Comparison of ENCODE assay signal across 23 cellular contexts in genomic region chr16:1206786-1207185, GRCh38. TPM values are rescaled to one million over a fixed set of nuclear protein-coding genes. Genes with fewer than 3 reads are reported as not detected.
DNase-seq lines count a peak whose midpoint lies in the region; ATAC-seq, FAIRE-seq and TF ChIP-seq lines count a peak whose summit lies in the region.
"Had no signal": no experiment of that assay in that cellular context is flagged by ENCODE, and none has a peak within 500 bp of the region (broad histone marks: within the 10 kb centered on the region; RNA-seq: fewer than 3 reads in every experiment).

No MANE protein-coding gene starts in this region.

- peaks cover 2 to 11% of the 10 kb centered on the region in 2 experiments for H4K20me1 ChIP-seq in H1 (replicated peaks in 1 of 2; ENCODE audit: control insufficient read depth in 1 of 2, insufficient read depth in 2 of 2, low read length in 2 of 2)

- 86% methylated on average over 11 of the region's 16 CpGs; no CpG with 5 or more reads in 1 of the 2 experiments for WGBS in H1 (ENCODE audit: extremely low coverage in 1 of 2, insufficient coverage in 1 of 2, insufficient read length in 1 of 2, insufficient replicate concordance in 2 of 2, low coverage in 1 of 2, low lambda C conversion rate in 2 of 2, missing lambda C conversion rate in 1 of 2), 2 experiments

- no peak overlapping the region for H3K56ac ChIP-seq in H1 (replicated peaks; ENCODE audit: insufficient read length, low read depth, low read length)

- H3K4me3 ChIP-seq in CD8-positive, alpha-beta T cell (ENCODE audit: low read depth, low read length) = no peak overlapping the region
- peak overlapping the region; percentile 52 for H3K4me3 ChIP-seq in Jurkat, Clone E6-1 (ENCODE audit: low read length)
- no peak overlapping the region for H3K4me3 ChIP-seq in H1 (ENCODE audit: extremely low read depth in 1 of 4, insufficient read depth in 2 of 4, low read depth in 3 of 4, low read length in 4 of 4)
- H3K4me3 ChIP-seq: GM12878, HAP-1 had no signal

- no peak overlapping the region for H2BK5ac ChIP-seq in H1 (ENCODE audit: low read depth, low read length)

- H3K9me3 Mint-ChIP-seq in activated T-cell treated with anti-CD3 and anti-CD28 coated beads, Interleukin-2, amount 50 U/mL, for 4 hours = no peaks in the 10 kb centered on the region
- no peaks in the 10 kb centered on the region for H3K9me3 Mint-ChIP-seq in CD8-positive, alpha-beta T cell
- no peaks in the 10 kb centered on the region for H3K9me3 Mint-ChIP-seq in stimulated activated memory B cell treated with anti-CD40 and anti-IgM and Interleukin-4, amounts not matched to agents 10 μg/mL and 1 μg/mL and 100 μg/mL, for 72 hours

- H2BK120ac ChIP-seq in H1 (replicated peaks; ENCODE audit: low read depth, low read length) = no peak overlapping the region

- no peak overlapping the region for H3K4ac ChIP-seq in H1 (replicated peaks; ENCODE audit: insufficient read length, low read depth, low read length)

- no peaks in the 10 kb centered on the region for H3K79me2 ChIP-seq in H1 (ENCODE audit: control insufficient read depth in 1 of 2, insufficient read depth in 2 of 2, low read length in 2 of 2)

- H3K23ac ChIP-seq in H1 (ENCODE audit: insufficient read length) = no peak overlapping the region

- no peak overlapping the region for H2BK12ac ChIP-seq in H1 (ENCODE audit: low read depth, low read length)

- no peak overlapping the region for H2AK5ac ChIP-seq in H1 (ENCODE audit: low read depth, low read length)

- H3K4me1 ChIP-seq in CD8-positive, alpha-beta T cell (ENCODE audit: insufficient read depth, low read length) = no peaks in the 10 kb centered on the region
- no peaks in the 10 kb centered on the region for H3K4me1 ChIP-seq in H1 (replicated peaks in 1 of 4; ENCODE audit: control insufficient read depth in 3 of 4, insufficient read depth in 4 of 4, low read length in 3 of 4)
- H3K4me1 ChIP-seq: BE2C, HAP-1 had no signal

- H3K4me2 ChIP-seq in H1 (ENCODE audit: insufficient read depth in 1 of 2, low read depth in 2 of 2, low read length in 2 of 2) = no peak overlapping the region

- H3K14ac ChIP-seq in H1 (ENCODE audit: insufficient read length) = no peak overlapping the region

- no peaks in the 10 kb centered on the region for H3K9me3 ChIP-seq in CD8-positive, alpha-beta T cell (ENCODE audit: low read length)
- no peaks in the 10 kb centered on the region for H3K9me3 ChIP-seq in H1 (ENCODE audit: insufficient read depth in 2 of 2, low read depth in 1 of 2, low read length in 1 of 2)
- H3K9me3 ChIP-seq: BE2C, HAP-1 had no signal

- no peaks in the 10 kb centered on the region for H3K23me2 ChIP-seq in H1 (ENCODE audit: low read depth, low read length)

- H3K27me3 Mint-ChIP-seq in activated T-cell treated with anti-CD3 and anti-CD28 coated beads, Interleukin-2, amount 50 U/mL, for 4 hours (ENCODE audit: low read depth) = no peaks in the 10 kb centered on the region
- no peaks in the 10 kb centered on the region for H3K27me3 Mint-ChIP-seq in CD8-positive, alpha-beta T cell (ENCODE audit: low read depth)
- H3K27me3 Mint-ChIP-seq in stimulated activated memory B cell treated with anti-CD40 and anti-IgM and Interleukin-4, amounts not matched to agents 10 μg/mL and 1 μg/mL and 100 μg/mL, for 72 hours = peaks cover 27% of the 10 kb centered on the region

- no peak overlapping the region for H2BK20ac ChIP-seq in H1 (ENCODE audit: low read length)

- no peak for TF ChIP-seq RAD21 in H1 (IDR thresholded peaks at IDR 0.05 in 1 of 2, conservative IDR thresholded peaks at IDR 0.05 in 1 of 2; ENCODE audit: low read depth in 2 of 2, low read length in 2 of 2)

- no peak overlapping the region for H2AFZ ChIP-seq in H1 (ENCODE audit: low read length)

- H2BK15ac ChIP-seq in H1 (ENCODE audit: low read length) = no peak overlapping the region

- TF ChIP-seq POLR2A in H1 (IDR thresholded peaks at IDR 0.05; ENCODE audit: control extremely low read depth in 1 of 2, low read depth in 2 of 2, low read length in 2 of 2) = no peak

- intact Hi-C loops in CD8-positive, alpha-beta T cell (cut with DNase I, micrococcal nuclease) = no loop called here

- CTCF ChIA-PET in CD8-positive, alpha-beta T cell (lab: Charles Lee) = no interaction called here
- CTCF ChIA-PET in H1 (lab: Charles Lee; ENCODE audit: partially characterized antibody) = interaction anchor here (0.8 to 1.4 kb wide), 3 partner anchors 22 to 228 kb away, joined by 3 read pairs; no protein-coding TSS in a partner anchor

- no peaks in the 10 kb centered on the region for H3K36me3 ChIP-seq in CD8-positive, alpha-beta T cell (ENCODE audit: insufficient read depth, low read length)
- peaks cover 0 to 41% (median 3%) of the 10 kb centered on the region in 4 experiments; a peak in 5 of 8 replicates for H3K36me3 ChIP-seq in H1 (ENCODE audit: control insufficient read depth in 2 of 4, insufficient read depth in 4 of 4, low read length in 3 of 4)
- H3K36me3 ChIP-seq: BE2C, HAP-1 had no signal

- H3K9ac ChIP-seq in H1 (replicated peaks in 1 of 4; ENCODE audit: extremely low read depth in 1 of 4, low read depth in 3 of 4, low read length in 3 of 4) = no peak overlapping the region

- no peaks in the 10 kb centered on the region for H3K79me1 ChIP-seq in H1 (ENCODE audit: low read depth, low read length)

- no peak overlapping the region for H3K18ac ChIP-seq in H1 (ENCODE audit: extremely low read depth, low read length)

- peak overlapping the region; percentile 51; the same call in 1 of the 2 replicates for H4K8ac ChIP-seq in H1 (ENCODE audit: extremely low read depth, insufficient read depth, low read length)

- peak overlapping the region; percentile 55 for H3K4me3 Mint-ChIP-seq in activated T-cell treated with anti-CD3 and anti-CD28 coated beads, Interleukin-2, amount 50 U/mL, for 4 hours
- H3K4me3 Mint-ChIP-seq in CD8-positive, alpha-beta T cell = peak overlapping the region; percentile 22
- no peak overlapping the region for H3K4me3 Mint-ChIP-seq in stimulated activated memory B cell treated with anti-CD40 and anti-IgM and Interleukin-4, amounts not matched to agents 10 μg/mL and 1 μg/mL and 100 μg/mL, for 72 hours

- no peaks in the 10 kb centered on the region for H3K27me3 ChIP-seq in CD8-positive, alpha-beta T cell (ENCODE audit: insufficient read depth, low read length)
- H3K27me3 ChIP-seq in H1 (replicated peaks in 1 of 4; ENCODE audit: control insufficient read depth in 3 of 4, extremely low read depth in 1 of 4, insufficient read depth in 3 of 4, low read length in 3 of 4) = no peaks in the 10 kb centered on the region
- H3K27me3 ChIP-seq: BE2C had no signal

- H4K91ac ChIP-seq in H1 (replicated peaks; ENCODE audit: insufficient read length, low read length) = no peak overlapping the region

- no peak overlapping the region for H3K27ac ChIP-seq in CD8-positive, alpha-beta T cell (ENCODE audit: low read depth, low read length)
- H3K27ac ChIP-seq in H1 (ENCODE audit: low read depth, low read length) = no peak overlapping the region

- H4K5ac ChIP-seq in H1 (ENCODE audit: insufficient read length, low read depth, low read length) = no peak overlapping the region

- POLR2A ChIA-PET in CD8-positive, alpha-beta T cell (lab: Charles Lee) = no interaction called here
- POLR2A ChIA-PET in H1 (lab: Charles Lee; ENCODE audit: partially characterized antibody) = no interaction called here

- no peak for FAIRE-seq in H1 (lab: Jason Lieb, UNC)
- FAIRE-seq: GM12878 had no signal

- no peak for TF ChIP-seq CTCF in CD8-positive, alpha-beta T cell (IDR thresholded peaks at IDR 0.05)
- no peak for TF ChIP-seq CTCF in H1 (IDR thresholded peaks at IDR 0.05; ENCODE audit: control extremely low read depth in 1 of 3, insufficient read depth in 1 of 3, low read depth in 1 of 3, low read length in 3 of 3)

- no peak for TF ChIP-seq EP300 in H1 (IDR thresholded peaks at IDR 0.05; ENCODE audit: borderline replicate concordance in 1 of 2, low read depth in 2 of 2, low read length in 2 of 2)

- H3K4me1 Mint-ChIP-seq in activated T-cell treated with anti-CD3 and anti-CD28 coated beads, Interleukin-2, amount 50 U/mL, for 4 hours (ENCODE audit: low read depth) = peaks cover 4% of the 10 kb centered on the region
- peaks cover 5% of the 10 kb centered on the region for H3K4me1 Mint-ChIP-seq in CD8-positive, alpha-beta T cell (ENCODE audit: low read depth)
- H3K4me1 Mint-ChIP-seq in stimulated activated memory B cell treated with anti-CD40 and anti-IgM and Interleukin-4, amounts not matched to agents 10 μg/mL and 1 μg/mL and 100 μg/mL, for 72 hours = no peaks in the 10 kb centered on the region

- no peak overlapping the region for H3K27ac Mint-ChIP-seq in CD8-positive, alpha-beta T cell
- no peak overlapping the region for H3K27ac Mint-ChIP-seq in stimulated activated memory B cell treated with anti-CD40 and anti-IgM and Interleukin-4, amounts not matched to agents 10 μg/mL and 1 μg/mL and 100 μg/mL, for 72 hours

- ATAC-seq in activated T-cell treated with anti-CD3 and anti-CD28 coated beads, Interleukin-2, amount 50 U/mL, for 4 hours = peak in 1 of 2 donors; percentile 12
- no peak for ATAC-seq in CD8-positive, alpha-beta T cell
- ATAC-seq in HG02623 (IDR thresholded peaks at IDR 0.05; ENCODE audit: unreplicated experiment) = no peak
- no peak for ATAC-seq in stimulated activated memory B cell treated with anti-CD40 and anti-IgM and Interleukin-4, amounts not matched to agents 10 μg/mL and 1 μg/mL and 100 μg/mL, for 72 hours
- ATAC-seq: GM12878, PC-3 had no signal

- H3K36me3 Mint-ChIP-seq in activated T-cell treated with anti-CD3 and anti-CD28 coated beads, Interleukin-2, amount 50 U/mL, for 4 hours (ENCODE audit: insufficient read depth) = no peaks in the 10 kb centered on the region
- no peaks in the 10 kb centered on the region for H3K36me3 Mint-ChIP-seq in CD8-positive, alpha-beta T cell
- H3K36me3 Mint-ChIP-seq in stimulated activated memory B cell treated with anti-CD40 and anti-IgM and Interleukin-4, amounts not matched to agents 10 μg/mL and 1 μg/mL and 100 μg/mL, for 72 hours = no peaks in the 10 kb centered on the region

- no peak for DNase-seq in activated T-cell treated with anti-CD3 and anti-CD28 coated beads, Interleukin-2, amount 50 U/mL, for 4 hours
- no peak for DNase-seq in activated T-cell treated with anti-CD3 and anti-CD28 coated beads for 4 hours
- DNase-seq in CD8-positive, alpha-beta T cell = peak in 2 of 7 experiments; percentile 1 to 10
- peak; percentile 80 for DNase-seq in Jurkat, Clone E6-1 (ENCODE audit: low read depth, low spot score)
- no peak for DNase-seq in H1 (ENCODE audit: low read depth in 1 of 2, low spot score in 2 of 2)
- DNase-seq: BE2C, DND-41, KG1, NCI-H1092, NCI-H1436, NCI-H187 treated with DMSO at 0.1 percent for 48 hours, NCI-H2107, NCI-H446 treated with DMSO at 0.1 percent for 48 hours, NCI-H526 treated with DMSO at 0.1 percent for 48 hours, PC-3, Right ventricle myocardium superior had no signal

RNA-seq across cellular contexts. Expression of gene TPSG1, which starts 18.3 kb away (rescaled TPM):
- total RNA-seq in activated T-cell treated with anti-CD3 and anti-CD28 coated beads, Interleukin-2, amount 50 U/mL, for 4 hours = not detected
- not detected for total RNA-seq in CD8-positive, alpha-beta T cell
- polyA plus RNA-seq in Jurkat, Clone E6-1 (2012; ENCODE audit: insufficient read depth, insufficient read length) = not detected
- not detected in 2 replicates for total RNA-seq in H1 (2021; fragmentation: NEBNext Ultra II Directional; extraction: Animal tissue kit (Norgen Biotek cat#: 25700))
- not detected in 2 replicates for polyA plus RNA-seq in H1 (2011; rRNA removed)
- not detected for polyA plus RNA-seq in H1 (2011; cell fraction: cytosol; rRNA removed)
- not detected for polyA plus RNA-seq in H1 (2011; cell fraction: nucleus; rRNA removed)
- 0.55 to 0.76 TPM (median 0.67 TPM) in 4 replicates for polyA plus RNA-seq in H1 (2012, experiment 1 of 2)
- polyA plus RNA-seq in H1 (2012, experiment 2 of 2) = not detected
- polyA plus RNA-seq in H1 (2013, experiment 1 of 2) = not detected
- not detected for polyA plus RNA-seq in H1 (2013, experiment 2 of 2)
- not detected in 2 replicates for polyA minus RNA-seq in H1 (2011; rRNA and poly(A)+ RNA removed)
- polyA minus RNA-seq in H1 (2011; cell fraction: cytosol; rRNA and poly(A)+ RNA removed) = not detected
- polyA minus RNA-seq in H1 (2011; cell fraction: nucleus; rRNA and poly(A)+ RNA removed) = not detected
- total RNA-seq: A673, GM12878, HT1080, PC-3 had no signal
- polyA plus RNA-seq: GM12878 had no signal

RNA-seq across cellular contexts. Expression of gene TPSB2, which starts 23.2 kb away (rescaled TPM):
- under 1 TPM in 2 of 3 donors, not detected in 1; 0.41 to 0.46 TPM for total RNA-seq in activated T-cell treated with anti-CD3 and anti-CD28 coated beads, Interleukin-2, amount 50 U/mL, for 4 hours
- not detected for total RNA-seq in CD8-positive, alpha-beta T cell
- polyA plus RNA-seq in Jurkat, Clone E6-1 (2012; ENCODE audit: insufficient read depth, insufficient read length) = not detected
- total RNA-seq in H1 (2021; fragmentation: NEBNext Ultra II Directional; extraction: Animal tissue kit (Norgen Biotek cat#: 25700)) = not detected in 2 replicates
- polyA plus RNA-seq in H1 (2011; rRNA removed) = 0.08 TPM in 1 of 2 replicates, not detected in the other
- polyA plus RNA-seq in H1 (2011; cell fraction: cytosol; rRNA removed) = 0.06 TPM
- 0.50 TPM for polyA plus RNA-seq in H1 (2011; cell fraction: nucleus; rRNA removed)
- polyA plus RNA-seq in H1 (2012, experiment 1 of 2) = not detected in 4 replicates
- not detected for polyA plus RNA-seq in H1 (2012, experiment 2 of 2)
- not detected for polyA plus RNA-seq in H1 (2013, experiment 1 of 2)
- not detected for polyA plus RNA-seq in H1 (2013, experiment 2 of 2)
- not detected in 2 replicates for polyA minus RNA-seq in H1 (2011; rRNA and poly(A)+ RNA removed)
- polyA minus RNA-seq in H1 (2011; cell fraction: cytosol; rRNA and poly(A)+ RNA removed) = not detected
- polyA minus RNA-seq in H1 (2011; cell fraction: nucleus; rRNA and poly(A)+ RNA removed) = not detected
- total RNA-seq: GM12878, HT1080, PC-3, RPMI7951 had no signal
- polyA plus RNA-seq: GM12878 had no signal

RNA-seq across cellular contexts. Expression of gene TPSAB1, which starts 33.7 kb away (rescaled TPM):
- total RNA-seq in activated T-cell treated with anti-CD3 and anti-CD28 coated beads, Interleukin-2, amount 50 U/mL, for 4 hours = under 1 TPM in 1 of 3 donors, not detected in 2; 0.35 TPM
- total RNA-seq in CD8-positive, alpha-beta T cell = not detected
- not detected for polyA plus RNA-seq in Jurkat, Clone E6-1 (2012; ENCODE audit: insufficient read depth, insufficient read length)
- total RNA-seq in H1 (2021; fragmentation: NEBNext Ultra II Directional; extraction: Animal tissue kit (Norgen Biotek cat#: 25700)) = not detected in 2 replicates
- polyA plus RNA-seq in H1 (2011; rRNA removed) = 0.09 TPM in 2 replicates
- 0.12 TPM for polyA plus RNA-seq in H1 (2011; cell fraction: cytosol; rRNA removed)
- 1.5 TPM for polyA plus RNA-seq in H1 (2011; cell fraction: nucleus; rRNA removed)
- polyA plus RNA-seq in H1 (2012, experiment 1 of 2) = not detected in 4 replicates
- polyA plus RNA-seq in H1 (2012, experiment 2 of 2) = not detected
- not detected for polyA plus RNA-seq in H1 (2013, experiment 1 of 2)
- polyA plus RNA-seq in H1 (2013, experiment 2 of 2) = not detected
- polyA minus RNA-seq in H1 (2011; rRNA and poly(A)+ RNA removed) = not detected in 2 replicates
- polyA minus RNA-seq in H1 (2011; cell fraction: cytosol; rRNA and poly(A)+ RNA removed) = not detected
- polyA minus RNA-seq in H1 (2011; cell fraction: nucleus; rRNA and poly(A)+ RNA removed) = not detected
- total RNA-seq: GM12878, HT1080, PC-3 had no signal

RNA-seq across cellular contexts. Expression of gene TPSD1, which starts 49.1 kb away (rescaled TPM):
- total RNA-seq in activated T-cell treated with anti-CD3 and anti-CD28 coated beads, Interleukin-2, amount 50 U/mL, for 4 hours = under 1 TPM in 1 of 3 donors, not detected in 2; 0.38 TPM
- not detected for total RNA-seq in CD8-positive, alpha-beta T cell
- polyA plus RNA-seq in Jurkat, Clone E6-1 (2012; ENCODE audit: insufficient read depth, insufficient read length) = not detected
- total RNA-seq in H1 (2021; fragmentation: NEBNext Ultra II Directional; extraction: Animal tissue kit (Norgen Biotek cat#: 25700)) = not detected in 2 replicates
- polyA plus RNA-seq in H1 (2011; rRNA removed) = 0.26 and 0.61 TPM in 2 replicates
- polyA plus RNA-seq in H1 (2011; cell fraction: cytosol; rRNA removed) = 0.62 TPM
- polyA plus RNA-seq in H1 (2011; cell fraction: nucleus; rRNA removed) = 8.5 TPM
- 0.42 to 1.1 TPM (median 0.70 TPM) in 4 replicates for polyA plus RNA-seq in H1 (2012, experiment 1 of 2)
- polyA plus RNA-seq in H1 (2012, experiment 2 of 2) = 0.18 TPM
- polyA plus RNA-seq in H1 (2013, experiment 1 of 2) = 0.36 TPM
- polyA plus RNA-seq in H1 (2013, experiment 2 of 2) = 0.17 TPM
- 0.28 TPM in 1 of 2 replicates, not detected in the other for polyA minus RNA-seq in H1 (2011; rRNA and poly(A)+ RNA removed)
- polyA minus RNA-seq in H1 (2011; cell fraction: cytosol; rRNA and poly(A)+ RNA removed) = not detected
- not detected for polyA minus RNA-seq in H1 (2011; cell fraction: nucleus; rRNA and poly(A)+ RNA removed)
- total RNA-seq: GM12878, HT1080, PC-3, RPMI7951 had no signal
- polyA plus RNA-seq: GM12878 had no signal

RNA-seq across cellular contexts. Expression of gene CACNA1H, which starts 53.9 kb away (rescaled TPM):
- total RNA-seq in activated T-cell treated with anti-CD3 and anti-CD28 coated beads, Interleukin-2, amount 50 U/mL, for 4 hours = under 1 TPM; 0.34 to 0.51 (median 0.41) TPM
- 1 to 10 TPM; 1.5 to 1.9 TPM for total RNA-seq in CD8-positive, alpha-beta T cell
- polyA plus RNA-seq in Jurkat, Clone E6-1 (2012; ENCODE audit: insufficient read depth, insufficient read length) = 11.1 TPM
- total RNA-seq in H1 (2021; fragmentation: NEBNext Ultra II Directional; extraction: Animal tissue kit (Norgen Biotek cat#: 25700)) = 27.2 and 28.7 TPM in 2 replicates
- 14.0 and 27.4 TPM in 2 replicates for polyA plus RNA-seq in H1 (2011; rRNA removed)
- polyA plus RNA-seq in H1 (2011; cell fraction: cytosol; rRNA removed) = 21.0 TPM
- 192 TPM for polyA plus RNA-seq in H1 (2011; cell fraction: nucleus; rRNA removed)
- polyA plus RNA-seq in H1 (2012, experiment 1 of 2) = 17.0 to 33.1 TPM (median 28.7 TPM) in 4 replicates
- polyA plus RNA-seq in H1 (2012, experiment 2 of 2) = 13.4 TPM
- polyA plus RNA-seq in H1 (2013, experiment 1 of 2) = 23.4 TPM
- 21.4 TPM for polyA plus RNA-seq in H1 (2013, experiment 2 of 2)
- polyA minus RNA-seq in H1 (2011; rRNA and poly(A)+ RNA removed) = 19.8 and 20.5 TPM in 2 replicates
- 16.3 TPM for polyA minus RNA-seq in H1 (2011; cell fraction: cytosol; rRNA and poly(A)+ RNA removed)
- 43.3 TPM for polyA minus RNA-seq in H1 (2011; cell fraction: nucleus; rRNA and poly(A)+ RNA removed)
- total RNA-seq: HT1080, RPMI7951 had no signal
